Comparison of ENCODE assay signal across 35 cellular contexts in genomic region chr15:19992428-19992827, GRCh38.
"Had no signal": no experiment of that assay in that cellular context is flagged by ENCODE, and none has a peak within 500 bp of the region (broad histone marks: within the 10 kb centered on the region; RNA-seq: fewer than 3 reads in every experiment).

No MANE protein-coding gene starts in this region.

- H3K4me1 Mint-ChIP-seq: activated B cell treated with CpG ODN at 0.5 μM for 24 hours; activated CD4-positive, alpha-beta T cell treated with anti-CD3 and anti-CD28 coated beads, Interleukin-2, amount 10 ng/mL, durations not matched to agents 24 days and 14 days; activated naive CD4-positive, alpha-beta T cell treated with anti-CD3 and anti-CD28 coated beads, Interleukin-2, amount 10 ng/mL, durations not matched to agents 7 days and 5 days; activated naive CD4-positive, alpha-beta T cell treated with anti-CD3 and anti-CD28 coated beads, Interleukin-2, amount 50 U/mL, for 24 hours; activated naive CD8-positive, alpha-beta T cell treated with anti-CD3 and anti-CD28 coated beads, Interleukin-2, amount 10 ng/mL, durations not matched to agents 7 days and 5 days; activated naive CD8-positive, alpha-beta T cell treated with anti-CD3 and anti-CD28 coated beads, Interleukin-2, amount 50 U/mL, for 24 hours; brain had no signal

- H3K27me3 ChIP-seq: ascending aorta, cardiac muscle cell, colonic mucosa had no signal

- H3K27me3 Mint-ChIP-seq: activated B cell treated with CpG ODN at 0.5 μM for 24 hours; activated CD4-positive, alpha-beta memory T cell treated with anti-CD3 and anti-CD28 coated beads for 36 hours; activated CD4-positive, alpha-beta T cell treated with anti-CD3 and anti-CD28 coated beads, Interleukin-2, amount 10 ng/mL, durations not matched to agents 24 days and 14 days; activated CD8-positive, alpha-beta T cell treated with anti-CD3 and anti-CD28 coated beads for 36 hours; activated naive CD4-positive, alpha-beta T cell treated with anti-CD3 and anti-CD28 coated beads, Interleukin-2, amount 10 ng/mL, durations not matched to agents 7 days and 5 days; activated naive CD4-positive, alpha-beta T cell treated with anti-CD3 and anti-CD28 coated beads, Interleukin-2, amount 50 U/mL, for 24 hours; activated naive CD8-positive, alpha-beta T cell; activated naive CD8-positive, alpha-beta T cell treated with anti-CD3 and anti-CD28 coated beads, Interleukin-2, amount 10 ng/mL, durations not matched to agents 7 days and 5 days; activated naive CD8-positive, alpha-beta T cell treated with anti-CD3 and anti-CD28 coated beads, Interleukin-2, amount 50 U/mL, for 24 hours; brain; central memory CD8-positive, alpha-beta T cell had no signal

- H3K4me3 ChIP-seq: ascending aorta, cardiac muscle cell, colonic mucosa had no signal

- H3K36me3 Mint-ChIP-seq: activated CD4-positive, alpha-beta memory T cell treated with anti-CD3 and anti-CD28 coated beads for 36 hours; activated naive CD4-positive, alpha-beta T cell treated with anti-CD3 and anti-CD28 coated beads, Interleukin-2, amount 10 ng/mL, durations not matched to agents 7 days and 5 days; activated naive CD4-positive, alpha-beta T cell treated with anti-CD3 and anti-CD28 coated beads, Interleukin-2, amount 50 U/mL, for 24 hours; activated naive CD8-positive, alpha-beta T cell; activated naive CD8-positive, alpha-beta T cell treated with anti-CD3 and anti-CD28 coated beads, Interleukin-2, amount 10 ng/mL, durations not matched to agents 7 days and 5 days; brain had no signal

- H3K27ac ChIP-seq: ascending aorta, cardiac muscle cell, colonic mucosa, VCaP had no signal

- ATAC-seq: activated CD8-positive, alpha-beta T cell treated with anti-CD3 and anti-CD28 coated beads for 36 hours; activated naive CD8-positive, alpha-beta T cell treated with anti-CD3 and anti-CD28 coated beads, Interleukin-2, amount 50 U/mL, for 24 hours; activated T-cell treated with anti-CD3 and anti-CD28 coated beads, Interleukin-2, amount 50 U/mL, for 4 hours had no signal

- H3K27ac Mint-ChIP-seq: activated B cell treated with CpG ODN at 0.5 μM for 24 hours; activated CD4-positive, alpha-beta memory T cell treated with anti-CD3 and anti-CD28 coated beads for 36 hours; activated CD4-positive, alpha-beta T cell treated with anti-CD3 and anti-CD28 coated beads, Interleukin-2, amount 10 ng/mL, durations not matched to agents 24 days and 14 days; activated CD8-positive, alpha-beta T cell treated with anti-CD3 and anti-CD28 coated beads for 36 hours; activated naive CD4-positive, alpha-beta T cell treated with anti-CD3 and anti-CD28 coated beads, Interleukin-2, amount 10 ng/mL, durations not matched to agents 7 days and 5 days; activated naive CD4-positive, alpha-beta T cell treated with anti-CD3 and anti-CD28 coated beads, Interleukin-2, amount 50 U/mL, for 24 hours; activated naive CD8-positive, alpha-beta T cell; activated naive CD8-positive, alpha-beta T cell treated with anti-CD3 and anti-CD28 coated beads, Interleukin-2, amount 10 ng/mL, durations not matched to agents 7 days and 5 days; activated naive CD8-positive, alpha-beta T cell treated with anti-CD3 and anti-CD28 coated beads, Interleukin-2, amount 50 U/mL, for 24 hours; activated T-cell treated with anti-CD3 and anti-CD28 coated beads, Interleukin-2, amount 50 U/mL, for 72 hours; activated T-helper 1 cell treated with anti-CD3 and anti-CD28 coated beads, Interleukin-12 subunit alpha, Interleukin-12 subunit beta, Interleukin-2, Interleukin-4 antibody, amounts not matched to agents 30 ng/mL and 10 ng/mL and 1 ng/mL, durations not matched to agents 14 hours and 24 hours and 36 hours; activated T-helper 2 cell treated with anti-CD3 and anti-CD28 coated beads, Interferon-gamma antibody, Interleukin-2, Interleukin-4, amounts not matched to agents 10 μg/mL and 5 μg/mL and 100 μg/mL, durations not matched to agents 14 hours and 24 hours and 36 hours; brain; T-helper 2 cell treated with Interferon-gamma antibody and Interleukin-4, amounts not matched to agents 5 μg/mL and 100 μg/mL, for 36 hours had no signal

- H3K4me1 ChIP-seq: ascending aorta, colonic mucosa had no signal

- H3K36me3 ChIP-seq: ascending aorta, cardiac muscle cell, colonic mucosa had no signal

- H3K9me3 ChIP-seq: ascending aorta, colonic mucosa had no signal

- DNase-seq: activated B cell treated with CpG ODN at 0.5 μM for 24 hours; activated CD4-positive, alpha-beta memory T cell treated with anti-CD3 and anti-CD28 coated beads for 36 hours; activated CD4-positive, alpha-beta T cell treated with anti-CD3 and anti-CD28 coated beads, Interleukin-2, amount 10 ng/mL, durations not matched to agents 24 days and 14 days; activated CD4-positive, alpha-beta T cell treated with anti-CD3 and anti-CD28 coated beads, Interleukin-2, amount 50 U/mL, for 1 hour; activated CD4-positive, alpha-beta T cell treated with anti-CD3 and anti-CD28 coated beads, Interleukin-2, amount 50 U/mL, for 4 hours; activated CD4-positive, CD25-positive, alpha-beta regulatory T cell treated with anti-CD3 and anti-CD28 coated beads, Interleukin-2, amount 50 U/mL, for 72 hours; activated CD8-positive, alpha-beta memory T cell treated with anti-CD3 and anti-CD28 coated beads, Interleukin-2, amount 50 U/mL, for 4 hours; activated CD8-positive, alpha-beta T cell treated with anti-CD3 and anti-CD28 coated beads for 36 hours; activated effector memory CD4-positive, alpha-beta T cell treated with Interleukin-2 at 50 U/mL for 16 hours; activated gamma-delta T cell; activated naive CD4-positive, alpha-beta T cell treated with anti-CD3 and anti-CD28 coated beads, Interleukin-2, amount 10 ng/mL, durations not matched to agents 7 days and 5 days; activated naive CD4-positive, alpha-beta T cell treated with Interleukin-2 at 50 U/mL for 16 hours; activated naive CD8-positive, alpha-beta T cell treated with anti-CD3 and anti-CD28 coated beads, Interleukin-2, amount 10 ng/mL, durations not matched to agents 7 days and 5 days; activated naive CD8-positive, alpha-beta T cell treated with anti-CD3 and anti-CD28 coated beads, Interleukin-2, amount 50 U/mL, for 24 hours; activated T-cell treated with anti-CD3 and anti-CD28 coated beads for 4 hours; activated T-cell treated with anti-CD3 and anti-CD28 coated beads, Interleukin-2, amount 50 U/mL, for 1 hour; activated T-cell treated with anti-CD3 and anti-CD28 coated beads, Interleukin-2, amount 50 U/mL, for 4 hours; activated T-cell treated with anti-CD3 and anti-CD28 coated beads, Interleukin-2, amount 50 U/mL, for 72 hours; amygdala; anterior cingulate cortex; caudate nucleus; cerebellar nuclear complex; colonic mucosa; T-helper 2 cell; T-helper 9 cell had no signal

- H3K4me3 Mint-ChIP-seq: activated B cell treated with CpG ODN at 0.5 μM for 24 hours; activated CD4-positive, alpha-beta memory T cell treated with anti-CD3 and anti-CD28 coated beads for 36 hours; activated CD4-positive, alpha-beta T cell treated with anti-CD3 and anti-CD28 coated beads, Interleukin-2, amount 10 ng/mL, durations not matched to agents 24 days and 14 days; activated CD8-positive, alpha-beta T cell treated with anti-CD3 and anti-CD28 coated beads for 36 hours; activated naive CD4-positive, alpha-beta T cell treated with anti-CD3 and anti-CD28 coated beads, Interleukin-2, amount 10 ng/mL, durations not matched to agents 7 days and 5 days; activated naive CD4-positive, alpha-beta T cell treated with anti-CD3 and anti-CD28 coated beads, Interleukin-2, amount 50 U/mL, for 24 hours; activated naive CD8-positive, alpha-beta T cell; activated naive CD8-positive, alpha-beta T cell treated with anti-CD3 and anti-CD28 coated beads, Interleukin-2, amount 10 ng/mL, durations not matched to agents 7 days and 5 days; activated naive CD8-positive, alpha-beta T cell treated with anti-CD3 and anti-CD28 coated beads, Interleukin-2, amount 50 U/mL, for 24 hours; activated T-cell treated with anti-CD3 and anti-CD28 coated beads, Interleukin-2, amount 50 U/mL, for 4 hours; activated T-cell treated with anti-CD3 and anti-CD28 coated beads, Interleukin-2, amount 50 U/mL, for 72 hours; activated T-helper 1 cell treated with anti-CD3 and anti-CD28 coated beads, Interleukin-12 subunit alpha, Interleukin-12 subunit beta, Interleukin-2, Interleukin-4 antibody, amounts not matched to agents 30 ng/mL and 10 ng/mL and 1 ng/mL, durations not matched to agents 14 hours and 24 hours and 36 hours; brain; central memory CD8-positive, alpha-beta T cell; T-helper 2 cell treated with Interferon-gamma antibody and Interleukin-4, amounts not matched to agents 5 μg/mL and 100 μg/mL, for 36 hours had no signal
